In genomic region chr14:74531467-74531866, GRCh38 we compare ENCODE assay signal across 8 cellular contexts. TPM values are rescaled to one million over a fixed set of nuclear protein-coding genes. Genes with fewer than 3 reads are reported as not detected.
DNase-seq lines count a peak whose midpoint lies in the region; ATAC-seq and TF ChIP-seq lines count a peak whose summit lies in the region.

No MANE protein-coding gene starts in this region.

- TF ChIP-seq CTCF in fibroblast of villous mesenchyme (IDR thresholded peaks at IDR 0.05; ENCODE audit: insufficient read depth, low read depth, low read length): peak; percentile 52

- intact Hi-C loops in activated CD4-positive, alpha-beta T cell treated with anti-CD3 and anti-CD28 coated beads for 36 hours (cut with DNase I, micrococcal nuclease): no loop called here
- intact Hi-C loops in sciatic nerve (cut with DNase I): no loop called here

- peaks cover 2% of the 10 kb centered on the region for H3K4me1 Mint-ChIP-seq in activated CD4-positive, alpha-beta T cell treated with anti-CD3 and anti-CD28 coated beads for 36 hours

- no peaks in the 10 kb centered on the region for H3K36me3 Mint-ChIP-seq in activated CD4-positive, alpha-beta T cell treated with anti-CD3 and anti-CD28 coated beads for 36 hours (ENCODE audit: low read depth)

- H3K4me3 ChIP-seq in fibroblast of villous mesenchyme (ENCODE audit: low read depth, low read length): no peak overlapping the region

- no peaks in the 10 kb centered on the region for H3K9me3 Mint-ChIP-seq in activated CD4-positive, alpha-beta T cell treated with anti-CD3 and anti-CD28 coated beads for 36 hours (ENCODE audit: low read depth)

- H3K4me3 Mint-ChIP-seq in activated CD4-positive, alpha-beta T cell treated with anti-CD3 and anti-CD28 coated beads for 36 hours: no peak overlapping the region

- in situ Hi-C loops in SK-MEL-5 (cut with HindIII; ENCODE audit: low pct_unique_long_range_greater_than_20kb, low sequenced_read_pairs): no loop called here

- peak; percentile 14 for DNase-seq in activated CD4-positive, alpha-beta T cell treated with anti-CD3 and anti-CD28 coated beads for 36 hours
- DNase-seq in activated CD4-positive, alpha-beta T cell treated with anti-CD3 and anti-CD28 coated beads for 48 hours: no peak
- peak; percentile 79 for DNase-seq in SK-MEL-5 (ENCODE audit: low read depth, low spot score)
- DNase-seq in fibroblast of villous mesenchyme (ENCODE audit: low read depth): peak; percentile 69
- DNase-seq in sciatic nerve (ENCODE audit: low spot score): no peak
- no peak for DNase-seq in DMS114 treated with DMSO at 0.1 percent for 48 hours (lab: John Stamatoyannopoulos, UW; ENCODE audit: unreplicated experiment)
- DNase-seq in activated CD4-positive, alpha-beta T cell treated with anti-CD3 and anti-CD28 coated beads, Interleukin-2, amount 50 U/mL, for 1 hour: no peak
- no peak for DNase-seq in globus pallidus (ENCODE audit: low spot score)

- no peaks in the 10 kb centered on the region for H3K27me3 Mint-ChIP-seq in activated CD4-positive, alpha-beta T cell treated with anti-CD3 and anti-CD28 coated beads for 36 hours

- CTCF ChIA-PET in activated CD4-positive, alpha-beta T cell treated with anti-CD3 and anti-CD28 coated beads for 36 hours (lab: Charles Lee): interaction anchor here (0.5 kb wide), 1 partner anchor 485 kb away, joined by 3 read pairs; no protein-coding TSS in a partner anchor

- peak; percentile 44 for ATAC-seq in activated CD4-positive, alpha-beta T cell treated with anti-CD3 and anti-CD28 coated beads for 36 hours
- ATAC-seq in sciatic nerve: peak; percentile 72

- no peak overlapping the region for H3K27ac Mint-ChIP-seq in activated CD4-positive, alpha-beta T cell treated with anti-CD3 and anti-CD28 coated beads for 36 hours

- POLR2A ChIA-PET in activated CD4-positive, alpha-beta T cell treated with anti-CD3 and anti-CD28 coated beads for 36 hours (lab: Charles Lee): no interaction called here

RNA-seq across cellular contexts. Expression of gene ISCA2, which starts 37.9 kb away (rescaled TPM):
- total RNA-seq in activated CD4-positive, alpha-beta T cell treated with anti-CD3 and anti-CD28 coated beads for 36 hours: 10 to 100 TPM; 29.5 to 35.9 TPM
- 28.3 and 36.6 TPM in 2 replicates for total RNA-seq in SK-MEL-5 (2014; rRNA removed; shearing (Covaris generic))
- 20.5 and 35.7 TPM in 2 replicates for polyA plus RNA-seq in SK-MEL-5 (2015; cell fraction: cytosol; rRNA removed)
- polyA plus RNA-seq in SK-MEL-5 (2015; cell fraction: nucleus; rRNA removed): 27.2 and 29.4 TPM in 2 replicates
- total RNA-seq in fibroblast of villous mesenchyme (14.8 and 24.6 TPM in 2 replicates), sciatic nerve (19.3 TPM)

RNA-seq across cellular contexts. Expression of gene NPC2, which starts 38.4 kb away (rescaled TPM):
- 10 to 100 TPM; 27.3 to 56.9 TPM for total RNA-seq in activated CD4-positive, alpha-beta T cell treated with anti-CD3 and anti-CD28 coated beads for 36 hours
- 549 and 635 TPM in 2 replicates for total RNA-seq in SK-MEL-5 (2014; rRNA removed; shearing (Covaris generic))
- 1,065 and 1,217 TPM in 2 replicates for polyA plus RNA-seq in SK-MEL-5 (2015; cell fraction: cytosol; rRNA removed)
- 99.2 and 137 TPM in 2 replicates for polyA plus RNA-seq in SK-MEL-5 (2015; cell fraction: nucleus; rRNA removed)
- total RNA-seq in fibroblast of villous mesenchyme (252 and 317 TPM in 2 replicates), sciatic nerve (258 TPM)

Comparison
In these comparisons a context has a peak if more than half of its experiments do, and no peak if none do; other contexts are left out.
1. DNase-seq: peak in activated CD4-positive, alpha-beta T cell treated with anti-CD3 and anti-CD28 coated beads for 36 hours (single experiment), SK-MEL-5 (single experiment) and fibroblast of villous mesenchyme (single experiment); none in activated CD4-positive, alpha-beta T cell treated with anti-CD3 and anti-CD28 coated beads for 48 hours (single experiment), sciatic nerve (single experiment), DMS114 treated with DMSO at 0.1 percent for 48 hours (single experiment), activated CD4-positive, alpha-beta T cell treated with anti-CD3 and anti-CD28 coated beads, Interleukin-2, amount 50 U/mL, for 1 hour (single experiment) and globus pallidus (single experiment).